Comparison of ENCODE assay signal across 1 cellular context in the genomic region with DNA sequence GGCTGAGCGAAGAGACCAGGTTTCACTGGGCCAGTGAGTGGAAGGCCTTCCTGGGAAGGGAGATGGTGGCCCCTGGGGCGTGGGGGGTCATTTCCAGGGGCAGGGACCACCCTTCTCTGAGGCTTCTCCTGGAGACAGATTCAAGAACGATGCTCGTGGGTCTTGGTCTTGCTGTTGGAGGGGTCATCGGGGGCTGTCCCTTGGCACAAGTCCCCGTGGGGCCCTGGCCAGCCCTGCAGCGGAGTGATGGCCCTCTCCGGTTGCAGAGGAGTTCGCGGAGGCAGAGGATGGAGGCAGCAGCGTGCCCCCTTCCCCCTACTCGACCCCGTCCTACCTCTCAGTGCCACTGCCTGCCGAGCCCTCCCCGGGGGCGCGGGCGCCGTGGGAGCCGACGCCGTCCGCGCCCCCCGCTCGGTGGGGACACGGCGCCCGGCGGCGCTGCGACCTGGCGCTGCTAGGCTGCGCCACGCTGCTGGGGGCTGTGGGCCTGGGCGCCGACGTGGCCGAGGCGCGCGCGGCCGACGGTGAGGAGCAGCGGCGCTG.
TF ChIP-seq lines count a peak whose summit lies in the region.

No MANE protein-coding gene starts in this region.

TF ChIP-seq in SK-N-SH, 30 proteins besides CTCF, POLR2A, EP300 and RAD21 (continued from another document):
- TF ChIP-seq POLR2AphosphoS5 (IDR thresholded peaks at IDR 0.05; ENCODE audit: low read depth, low read length) (no peak), MAX (IDR thresholded peaks at IDR 0.05; ENCODE audit: low read depth) (no peak), FOXM1 (IDR thresholded peaks at IDR 0.05; ENCODE audit: low read depth) (no peak), USF1 (IDR thresholded peaks at IDR 0.05; ENCODE audit: borderline replicate concordance, low read depth) (no peak)
TF ChIP-seq in SK-N-SH: peak in this region for 0.
